Comparison of ENCODE assay signal across 8 cellular contexts in the genomic region with DNA sequence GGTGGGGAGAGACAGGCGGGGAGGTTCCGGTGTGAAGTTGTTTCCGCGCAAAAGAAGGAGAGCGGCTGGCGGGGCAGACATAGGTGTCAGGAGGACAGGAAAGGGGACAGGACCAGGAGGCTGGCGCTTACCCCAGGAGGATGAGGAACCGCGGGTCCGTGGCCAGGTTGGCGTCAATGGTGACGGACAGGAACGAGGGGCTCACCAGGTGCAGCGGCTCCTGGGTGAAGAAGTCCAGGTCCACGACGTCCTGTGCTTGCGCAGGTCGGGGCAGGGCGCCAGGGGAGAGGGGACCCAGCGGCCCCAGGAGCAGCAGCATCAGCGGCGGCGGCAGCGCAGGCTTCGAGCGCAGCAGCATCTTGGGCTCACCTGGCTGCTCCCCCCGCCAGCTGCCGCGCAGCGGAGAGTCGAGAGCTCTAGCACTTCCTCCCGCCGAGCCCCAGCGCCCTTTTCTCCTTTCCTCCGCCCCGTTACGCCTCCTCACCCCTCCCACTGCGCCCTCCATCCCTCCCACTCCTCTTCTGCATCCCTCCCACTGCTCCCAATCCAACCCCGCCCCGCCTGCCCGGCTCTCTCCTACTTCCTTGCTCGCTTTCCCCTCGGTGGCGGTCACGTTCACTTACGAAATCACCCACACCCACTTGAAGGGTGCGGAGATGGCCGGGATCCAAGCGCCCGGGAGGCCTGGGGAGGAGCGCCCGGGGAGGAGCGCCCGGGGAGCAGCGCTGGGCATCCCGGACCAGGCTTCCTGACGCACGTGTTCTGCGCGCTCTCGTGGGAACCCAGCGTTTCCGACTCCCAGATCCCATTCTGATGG. TPM values are rescaled to one million over a fixed set of nuclear protein-coding genes. Genes with fewer than 3 reads are reported as not detected.
DNase-seq lines count a peak whose midpoint lies in the region; ATAC-seq and TF ChIP-seq lines count a peak whose summit lies in the region.

A gene (minus strand): TSS at position 424 of the 817 bp plus-strand sequence. CDS start 66 bp downstream, at position 358.

- no peaks in the 10 kb centered on the region for H3K27me3 ChIP-seq in right lobe of liver

- peak; percentile 26 for TF ChIP-seq POLR2A in right lobe of liver (IDR thresholded peaks at IDR 0.05)

- H3K27ac ChIP-seq in coronary artery (no peak within 1 kb of the TSS), right lobe of liver (no peak within 1 kb of the TSS)

- TF ChIP-seq CTCF in coronary artery (IDR thresholded peaks at IDR 0.05) (no peak), right lobe of liver (IDR thresholded peaks at IDR 0.05) (no peak)

- intact Hi-C loops in right lobe of liver (cut with DNase I), result no loop called here

- DNase-seq in SIG-M5 treated with dmso at 0.1 percent for 504 hours (lab: John Stamatoyannopoulos, UW; ENCODE audit: unreplicated experiment) (peak; percentile 78), SIG-M5 (lab: John Stamatoyannopoulos, UW) (no peak), NCI-H2196 (lab: John Stamatoyannopoulos, UW; ENCODE audit: unreplicated experiment) (peak; percentile 64), coronary artery (ENCODE audit: low spot score) (peak; percentile 80), right lobe of liver (peak; percentile 67 to 83 (median 77))
- DNase-seq in activated CD4-positive, alpha-beta T cell treated with anti-CD3 and anti-CD28 coated beads for 24 hours (ENCODE audit: low read depth in 2 of 2), result peak; percentile 45 to 51
- DNase-seq in stimulated activated CD4-positive, alpha-beta T cell treated with anti-CD3 and anti-CD28 coated beads, Interleukin-4, amount 100 ng/mL, for 4 hours, result peak; percentile 65 to 69

- peak; percentile 91 for ATAC-seq in HG03103 (IDR thresholded peaks at IDR 0.05; ENCODE audit: low read depth, unreplicated experiment)
- peak; percentile 85 to 91 (median 89) for ATAC-seq in right lobe of liver

- no peaks in the 10 kb centered on the region for H3K36me3 ChIP-seq in right lobe of liver

- no peaks in the 10 kb centered on the region for H3K4me1 ChIP-seq in right lobe of liver

- 1% methylated on average over 34 of the region's 63 CpGs for WGBS in right lobe of liver (ENCODE audit: insufficient coverage, low coverage, low lambda C conversion rate, missing lambda C conversion rate)

- no peaks in the 10 kb centered on the region for H3K9me3 ChIP-seq in right lobe of liver

- H3K4me3 ChIP-seq in coronary artery, result peak within 1 kb of the TSS; percentile 75
- peak within 1 kb of the TSS; percentile 22 to 44 (median 39) for H3K4me3 ChIP-seq in right lobe of liver

RNA-seq across cellular contexts. Expression of the gene that starts here (rescaled TPM):
- total RNA-seq in right lobe of liver, result 1 to 10 TPM in 3 of 6 experiments, under 1 TPM in 3; 0.68 to 2.0 (median 1.2) TPM
